12 cellular contexts compared by ENCODE assay signal in the genomic region with DNA sequence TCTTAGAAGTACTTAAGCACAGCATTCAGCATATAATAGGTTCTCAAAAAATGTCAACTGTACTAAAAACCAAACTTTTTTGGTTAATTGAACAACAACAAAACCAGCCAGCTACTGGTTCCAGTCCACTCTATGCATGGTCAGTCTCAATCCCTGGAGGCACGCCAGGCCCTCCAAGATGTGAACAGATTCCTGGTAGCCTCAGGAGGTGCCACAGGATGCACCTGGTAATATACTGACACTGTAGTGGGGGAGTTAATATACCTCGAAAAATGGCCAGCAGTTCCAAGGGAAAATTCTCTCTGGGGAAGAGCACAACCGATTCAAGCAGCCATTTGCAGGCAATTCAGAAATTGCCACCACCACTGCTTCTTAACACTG. TPM values are rescaled to one million over a fixed set of nuclear protein-coding genes. Genes with fewer than 3 reads are reported as not detected.
DNase-seq lines count a peak whose midpoint lies in the region; ATAC-seq, FAIRE-seq and TF ChIP-seq lines count a peak whose summit lies in the region.
"Had no signal": no experiment of that assay in that cellular context is flagged by ENCODE, and none has a peak within 500 bp of the region (broad histone marks: within the 10 kb centered on the region; RNA-seq: fewer than 3 reads in every experiment).

No MANE protein-coding gene starts in this region.

- ATAC-seq in activated T-helper 17 cell treated with anti-CD3 and anti-CD28 coated beads, Interleukin-2, amount 50 U/mL, for 72 hours (replicated peaks): no peak
- ATAC-seq in lower lobe of right lung: no peak
- no peak for ATAC-seq in upper lobe of left lung (ENCODE audit: low FRiP score in 2 of 2)
- ATAC-seq in SK-N-SH treated with all-trans-retinoic acid at 6 μM for 48 hours: no peak

- intact Hi-C loops in MCF 10A (cut with micrococcal nuclease) (no loop called here), mammary epithelial cell (cut with micrococcal nuclease) (no loop called here), lower lobe of right lung (cut with DNase I) (no loop called here)

- H3K4me2 ChIP-seq in mammary epithelial cell (ENCODE audit: insufficient read depth, low read depth, low read length): no peak overlapping the region

- DNase-seq in MCF 10A (ENCODE audit: unreplicated experiment) (no peak), mammary epithelial cell (no peak), lower lobe of right lung (no peak), upper lobe of left lung (peak in 1 of 2 donors; percentile 40), HTR-8/SVneo (ENCODE audit: insufficient read length, low spot score) (no peak), urothelium cell line (ENCODE audit: low spot score) (no peak)
- DNase-seq: NCI-H226, SJCRH30 had no signal

- H3K9me3 Mint-ChIP-seq in MCF 10A (ENCODE audit: unreplicated experiment): no peaks in the 10 kb centered on the region
- H3K9me3 Mint-ChIP-seq in activated T-helper 17 cell treated with anti-CD3 and anti-CD28 coated beads, Interleukin-2, amount 50 U/mL, for 72 hours: no peaks in the 10 kb centered on the region

- H3K36me3 ChIP-seq in mammary epithelial cell (ENCODE audit: insufficient read depth, low read length) (no peaks in the 10 kb centered on the region), lower lobe of right lung (peaks cover 20% of the 10 kb centered on the region), upper lobe of left lung (peaks cover 0 to 11% (median 2%) of the 10 kb centered on the region in 4 donors)
- H3K36me3 ChIP-seq: SJCRH30 had no signal

- H3K9ac ChIP-seq in mammary epithelial cell (ENCODE audit: insufficient read depth, low read length): no peak overlapping the region

- peaks cover 14% of the 10 kb centered on the region for H3K4me1 ChIP-seq in mammary epithelial cell (ENCODE audit: insufficient read depth, low read length)
- peaks cover 54% of the 10 kb centered on the region for H3K4me1 ChIP-seq in lower lobe of right lung
- H3K4me1 ChIP-seq in upper lobe of left lung: peaks cover 34 to 59% (median 40%) of the 10 kb centered on the region in 4 donors
- H3K4me1 ChIP-seq: SJCRH30 had no signal

- H3K4me3 Mint-ChIP-seq in MCF 10A (ENCODE audit: unreplicated experiment): no peak overlapping the region
- peak overlapping the region; percentile 84 for H3K4me3 Mint-ChIP-seq in activated T-helper 17 cell treated with anti-CD3 and anti-CD28 coated beads, Interleukin-2, amount 50 U/mL, for 72 hours

- POLR2A ChIA-PET in MCF 10A (lab: Yijun Ruan, JAX): no interaction called here

- no peak for FAIRE-seq in HTR-8/SVneo (lab: Jason Lieb, UNC)
- no peak for FAIRE-seq in urothelium cell line (lab: Jason Lieb, UNC)
- FAIRE-seq: GM12891 had no signal

- no peaks in the 10 kb centered on the region for H3K36me3 Mint-ChIP-seq in MCF 10A (ENCODE audit: insufficient read depth, unreplicated experiment)
- peaks cover 72% of the 10 kb centered on the region for H3K36me3 Mint-ChIP-seq in activated T-helper 17 cell treated with anti-CD3 and anti-CD28 coated beads, Interleukin-2, amount 50 U/mL, for 72 hours (ENCODE audit: low read depth)

- H3K4me1 Mint-ChIP-seq in MCF 10A (ENCODE audit: insufficient read depth, unreplicated experiment): peaks cover 10% of the 10 kb centered on the region
- H3K4me1 Mint-ChIP-seq in activated T-helper 17 cell treated with anti-CD3 and anti-CD28 coated beads, Interleukin-2, amount 50 U/mL, for 72 hours: peaks cover 57% of the 10 kb centered on the region

- H3K27ac ChIP-seq in mammary epithelial cell (ENCODE audit: insufficient read depth, low read depth, low read length) (no peak overlapping the region), lower lobe of right lung (peak overlapping the region; percentile 88), upper lobe of left lung (peak overlapping the region; percentile 26 to 94 (median 88))
- H3K27ac ChIP-seq: SJCRH30 had no signal

- dilution Hi-C loops in mammary epithelial cell (cut with HindIII; ENCODE audit: low sequenced_read_pairs): no loop called here

- CTCF ChIA-PET in MCF 10A (lab: Yijun Ruan, JAX) (interaction anchor here (0.6 kb wide), 3 partner anchors 13 to 104 kb away, joined by 3 to 4 read pairs (median 3); no protein-coding TSS in a partner anchor), mammary epithelial cell (lab: Charles Lee; ENCODE audit: low non-redundant PET) (no interaction called here)

- in situ Hi-C loops in mammary epithelial cell (cut with MboI; ENCODE audit: low sequenced_read_pairs in 2 of 2): no loop called here

- H3K27ac Mint-ChIP-seq in MCF 10A (ENCODE audit: low read depth, unreplicated experiment): peak overlapping the region; percentile 37
- H3K27ac Mint-ChIP-seq in activated T-helper 17 cell treated with anti-CD3 and anti-CD28 coated beads, Interleukin-2, amount 50 U/mL, for 72 hours: peak overlapping the region; percentile 86

- no peaks in the 10 kb centered on the region for H3K79me2 ChIP-seq in mammary epithelial cell (ENCODE audit: insufficient read depth, low read length)

- BruUV-seq in MCF 10A (replicated peaks; lab: Mats Ljungman, UMichigan) (no TSS peak), mammary epithelial cell (replicated peaks; lab: Mats Ljungman, UMichigan) (no TSS peak)

- TF ChIP-seq CTCF in MCF 10A (IDR thresholded peaks at IDR 0.05; ENCODE audit: unreplicated experiment) (no peak), mammary epithelial cell (conservative IDR thresholded peaks at IDR 0.05 in 1 of 2, IDR thresholded peaks at IDR 0.05 in 1 of 2; ENCODE audit: extremely low read depth in 1 of 2, insufficient read depth in 1 of 2, low read depth in 1 of 2, low read length in 2 of 2) (no peak), lower lobe of right lung (IDR thresholded peaks at IDR 0.05) (no peak), upper lobe of left lung (IDR thresholded peaks at IDR 0.05) (no peak)

- H2AFZ ChIP-seq in mammary epithelial cell (ENCODE audit: low read depth, low read length): no peak overlapping the region

- TF ChIP-seq POLR2A in upper lobe of left lung (IDR thresholded peaks at IDR 0.05): no peak

- H3K9me3 ChIP-seq in mammary epithelial cell (replicated peaks; ENCODE audit: insufficient read depth, low read length) (no peaks in the 10 kb centered on the region), lower lobe of right lung (no peaks in the 10 kb centered on the region), upper lobe of left lung (no peaks in the 10 kb centered on the region)
- H3K9me3 ChIP-seq: mucosa of descending colon, SJCRH30 had no signal

- no peaks in the 10 kb centered on the region for H4K20me1 ChIP-seq in mammary epithelial cell (ENCODE audit: insufficient read depth, low read length)

- no peak for TF ChIP-seq EP300 in upper lobe of left lung (IDR thresholded peaks at IDR 0.05)

- no peaks in the 10 kb centered on the region for H3K27me3 Mint-ChIP-seq in MCF 10A (ENCODE audit: insufficient read depth, unreplicated experiment)
- no peaks in the 10 kb centered on the region for H3K27me3 Mint-ChIP-seq in activated T-helper 17 cell treated with anti-CD3 and anti-CD28 coated beads, Interleukin-2, amount 50 U/mL, for 72 hours

- H3K27me3 ChIP-seq in mammary epithelial cell (ENCODE audit: insufficient read depth, low read length) (no peaks in the 10 kb centered on the region), lower lobe of right lung (ENCODE audit: low read depth) (no peaks in the 10 kb centered on the region), upper lobe of left lung (no peaks in the 10 kb centered on the region)

- H3K4me3 ChIP-seq in mammary epithelial cell (replicated peaks in 1 of 3; ENCODE audit: insufficient read depth in 1 of 3, low read depth in 2 of 3, low read length in 3 of 3) (no peak overlapping the region), lower lobe of right lung (peak overlapping the region; percentile 20), upper lobe of left lung (peak overlapping the region in 1 of 4 donors; percentile 9)
- H3K4me3 ChIP-seq: mucosa of descending colon, SJCRH30 had no signal

- 92% methylated on average over 3 of the region's 3 CpGs for WGBS in mammary epithelial cell (ENCODE audit: low coverage, missing lambda C conversion rate)
- WGBS in upper lobe of left lung, 2 donors: 50 to 60% methylated on average over 3 of the region's 3 CpGs

TF ChIP-seq in SK-N-SH treated with all-trans-retinoic acid at 6 μM for 48 hours, 23 proteins besides CTCF, POLR2A, EP300 and RAD21:
- TF ChIP-seq, protein P1, sequence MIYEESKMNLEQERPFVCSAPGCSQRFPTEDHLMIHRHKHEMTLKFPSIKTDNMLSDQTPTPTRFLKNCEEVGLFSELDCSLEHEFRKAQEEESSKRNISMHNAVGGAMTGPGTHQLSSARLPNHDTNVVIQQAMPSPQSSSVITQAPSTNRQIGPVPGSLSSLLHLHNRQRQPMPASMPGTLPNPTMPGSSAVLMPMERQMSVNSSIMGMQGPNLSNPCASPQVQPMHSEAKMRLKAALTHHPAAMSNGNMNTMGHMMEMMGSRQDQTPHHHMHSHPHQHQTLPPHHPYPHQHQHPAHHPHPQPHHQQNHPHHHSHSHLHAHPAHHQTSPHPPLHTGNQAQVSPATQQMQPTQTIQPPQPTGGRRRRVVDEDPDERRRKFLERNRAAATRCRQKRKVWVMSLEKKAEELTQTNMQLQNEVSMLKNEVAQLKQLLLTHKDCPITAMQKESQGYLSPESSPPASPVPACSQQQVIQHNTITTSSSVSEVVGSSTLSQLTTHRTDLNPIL (CRISPR knock-in tag; IDR thresholded peaks at IDR 0.05; ENCODE audit: low read depth): no peak
- no peak for TF ChIP-seq ZNF8 (CRISPR knock-in tag; IDR thresholded peaks at IDR 0.05)

RNA-seq across cellular contexts. Expression of a gene that starts 3.6 kb away (rescaled TPM):
- total RNA-seq in MCF 10A (2022) (3.7 and 4.6 TPM in 2 replicates), mammary epithelial cell (1 to 10 TPM; 2.0 to 4.3 TPM), lower lobe of right lung (82.0 TPM), upper lobe of left lung (10 to 100 TPM; 28.4 to 69.6 (median 53.6) TPM)
- 0.79 TPM for polyA plus RNA-seq in mammary epithelial cell
- polyA minus RNA-seq in mammary epithelial cell: 2.3 TPM
- total RNA-seq in activated T-helper 17 cell treated with anti-CD3 and anti-CD28 coated beads, Interleukin-2, amount 50 U/mL, for 72 hours: 10 to 100 TPM; 79.7 to 99.0 TPM
